Comparison of ENCODE assay signal across 1 cellular context in genomic region chr1:30929135-30929889, GRCh38.
TF ChIP-seq lines count a peak whose summit lies in the region.

No MANE protein-coding gene starts in this region.

TF ChIP-seq in HepG2, 621 proteins besides CTCF, POLR2A, EP300 and RAD21 (continued from another document):
- TF ChIP-seq HMGXB3 (CRISPR knock-in tag; IDR thresholded peaks at IDR 0.05; ENCODE audit: borderline replicate concordance): no peak; the same call in 1 of the 2 replicates
- no peak for TF ChIP-seq ADNP (CRISPR knock-in tag; IDR thresholded peaks at IDR 0.05)
- no peak for TF ChIP-seq CREM (IDR thresholded peaks at IDR 0.05)
- TF ChIP-seq CREM (CRISPR knock-in tag; IDR thresholded peaks at IDR 0.05): no peak
- no peak for TF ChIP-seq ZNF614 (CRISPR knock-in tag; IDR thresholded peaks at IDR 0.05; ENCODE audit: borderline replicate concordance)
- peak; percentile 27; the same call in 1 of the 2 replicates for TF ChIP-seq ZFX (CRISPR knock-in tag; IDR thresholded peaks at IDR 0.05; ENCODE audit: low read depth)
- TF ChIP-seq SATB2 (CRISPR knock-in tag; IDR thresholded peaks at IDR 0.05): no peak
- no peak for TF ChIP-seq ZNF691 (CRISPR knock-in tag; IDR thresholded peaks at IDR 0.05; ENCODE audit: borderline replicate concordance, low read depth)
- no peak for TF ChIP-seq ZNF644 (CRISPR knock-in tag; IDR thresholded peaks at IDR 0.05; ENCODE audit: low read depth)
- no peak for TF ChIP-seq KDM5B (CRISPR knock-in tag; IDR thresholded peaks at IDR 0.05; ENCODE audit: borderline replicate concordance)
- TF ChIP-seq ZNF446 (CRISPR knock-in tag; IDR thresholded peaks at IDR 0.05): no peak
- TF ChIP-seq, protein P1, sequence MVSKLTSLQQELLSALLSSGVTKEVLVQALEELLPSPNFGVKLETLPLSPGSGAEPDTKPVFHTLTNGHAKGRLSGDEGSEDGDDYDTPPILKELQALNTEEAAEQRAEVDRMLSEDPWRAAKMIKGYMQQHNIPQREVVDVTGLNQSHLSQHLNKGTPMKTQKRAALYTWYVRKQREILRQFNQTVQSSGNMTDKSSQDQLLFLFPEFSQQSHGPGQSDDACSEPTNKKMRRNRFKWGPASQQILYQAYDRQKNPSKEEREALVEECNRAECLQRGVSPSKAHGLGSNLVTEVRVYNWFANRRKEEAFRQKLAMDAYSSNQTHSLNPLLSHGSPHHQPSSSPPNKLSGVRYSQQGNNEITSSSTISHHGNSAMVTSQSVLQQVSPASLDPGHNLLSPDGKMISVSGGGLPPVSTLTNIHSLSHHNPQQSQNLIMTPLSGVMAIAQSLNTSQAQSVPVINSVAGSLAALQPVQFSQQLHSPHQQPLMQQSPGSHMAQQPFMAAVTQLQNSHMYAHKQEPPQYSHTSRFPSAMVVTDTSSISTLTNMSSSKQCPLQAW (CRISPR knock-in tag; IDR thresholded peaks at IDR 0.05): peak; percentile 48; the same call in 1 of the 2 replicates
- TF ChIP-seq NKX3-1 (CRISPR knock-in tag; IDR thresholded peaks at IDR 0.05): no peak
- no peak for TF ChIP-seq HNF4G (IDR thresholded peaks at IDR 0.05; ENCODE audit: borderline replicate concordance, low read depth, low read length)
- no peak for TF ChIP-seq HNF4G (CRISPR knock-in tag; IDR thresholded peaks at IDR 0.05; ENCODE audit: borderline replicate concordance, low read depth)
- no peak for TF ChIP-seq TARDBP (CRISPR knock-in tag; IDR thresholded peaks at IDR 0.05)
- TF ChIP-seq ATF7 (IDR thresholded peaks at IDR 0.05): no peak
- TF ChIP-seq ATF7 (CRISPR knock-in tag; IDR thresholded peaks at IDR 0.05): no peak
- TF ChIP-seq ZNF142 (CRISPR knock-in tag; IDR thresholded peaks at IDR 0.05): no peak
- TF ChIP-seq PAWR (CRISPR knock-in tag; IDR thresholded peaks at IDR 0.05; ENCODE audit: borderline replicate concordance): no peak
- peak; percentile 82 for TF ChIP-seq STAG1 (CRISPR knock-in tag; IDR thresholded peaks at IDR 0.05)
- TF ChIP-seq REL (CRISPR knock-in tag; conservative IDR thresholded peaks at IDR 0.05): no peak
- TF ChIP-seq ZSCAN25 (CRISPR knock-in tag; IDR thresholded peaks at IDR 0.05): no peak
- TF ChIP-seq CSRNP2 (CRISPR knock-in tag; conservative IDR thresholded peaks at IDR 0.05; ENCODE audit: low read depth): no peak
- TF ChIP-seq ZNF709 (CRISPR knock-in tag; IDR thresholded peaks at IDR 0.05): no peak
- no peak for TF ChIP-seq RFXANK (CRISPR knock-in tag; IDR thresholded peaks at IDR 0.05)
- no peak for TF ChIP-seq ZNF547 (CRISPR knock-in tag; IDR thresholded peaks at IDR 0.05)
- TF ChIP-seq, protein P2, sequence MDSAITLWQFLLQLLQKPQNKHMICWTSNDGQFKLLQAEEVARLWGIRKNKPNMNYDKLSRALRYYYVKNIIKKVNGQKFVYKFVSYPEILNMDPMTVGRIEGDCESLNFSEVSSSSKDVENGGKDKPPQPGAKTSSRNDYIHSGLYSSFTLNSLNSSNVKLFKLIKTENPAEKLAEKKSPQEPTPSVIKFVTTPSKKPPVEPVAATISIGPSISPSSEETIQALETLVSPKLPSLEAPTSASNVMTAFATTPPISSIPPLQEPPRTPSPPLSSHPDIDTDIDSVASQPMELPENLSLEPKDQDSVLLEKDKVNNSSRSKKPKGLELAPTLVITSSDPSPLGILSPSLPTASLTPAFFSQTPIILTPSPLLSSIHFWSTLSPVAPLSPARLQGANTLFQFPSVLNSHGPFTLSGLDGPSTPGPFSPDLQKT (CRISPR knock-in tag; IDR thresholded peaks at IDR 0.05; ENCODE audit: borderline replicate concordance): no peak
- peak; percentile 80 for TF ChIP-seq RARA (CRISPR knock-in tag; IDR thresholded peaks at IDR 0.05)
- no peak for TF ChIP-seq ZNF83 (CRISPR knock-in tag; IDR thresholded peaks at IDR 0.05; ENCODE audit: borderline replicate concordance)
- no peak for TF ChIP-seq RFX3 (CRISPR knock-in tag; IDR thresholded peaks at IDR 0.05)
- TF ChIP-seq MEIS2 (CRISPR knock-in tag; IDR thresholded peaks at IDR 0.05): no peak
- no peak; the same call in 1 of the 2 replicates for TF ChIP-seq MAZ (IDR thresholded peaks at IDR 0.05; ENCODE audit: borderline replicate concordance, low read depth, low read length)
- no peak for TF ChIP-seq MAZ (CRISPR knock-in tag; IDR thresholded peaks at IDR 0.05; ENCODE audit: low read depth)
